In the genomic region with DNA sequence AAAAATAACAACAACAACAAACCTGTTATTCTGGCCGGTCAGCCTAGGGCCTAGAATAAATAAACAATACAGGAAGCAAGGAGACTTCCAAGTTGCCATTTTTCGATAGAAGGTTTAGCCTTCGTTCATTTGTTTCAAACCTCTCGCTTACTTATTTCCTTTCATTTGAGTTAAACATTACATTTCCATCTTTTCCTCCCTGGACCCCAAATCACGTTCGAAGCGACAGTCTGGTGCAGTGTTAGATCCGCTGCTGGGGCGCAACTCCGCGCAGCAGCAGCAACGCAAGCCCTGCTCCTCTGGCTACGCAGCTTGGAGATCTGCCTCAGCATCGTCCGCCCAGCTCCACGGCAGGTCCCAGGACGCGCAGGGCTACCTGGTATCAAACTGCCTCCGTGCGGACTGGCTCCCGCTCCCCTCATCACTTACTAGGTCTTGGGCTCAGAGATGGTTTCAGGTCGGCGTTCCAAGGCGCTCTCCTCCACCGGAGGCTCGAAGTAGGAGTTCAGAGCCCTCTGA, we compare ENCODE assay signal across 8 cellular contexts. TPM values are rescaled to one million over a fixed set of nuclear protein-coding genes. Genes with fewer than 3 reads are reported as not detected.
DNase-seq lines count a peak whose midpoint lies in the region; ATAC-seq, FAIRE-seq and TF ChIP-seq lines count a peak whose summit lies in the region.

No MANE protein-coding gene starts in this region.

- DNase-seq in stimulated activated CD4-positive, alpha-beta T cell treated with anti-CD3 and anti-CD28 coated beads, Interleukin-15, amount 100 ng/mL, for 1 hour (ENCODE audit: low read depth in 1 of 2, low spot score in 1 of 2) = peak; percentile 7 to 33
- DNase-seq in stimulated activated CD4-positive, alpha-beta T cell treated with anti-CD3 and anti-CD28 coated beads, Interleukin-2, amount 100 ng/mL, for 48 hours = no peak
- DNase-seq in PC-3 (peak; percentile 29), K562 (ENCODE audit: extremely low read depth in 1 of 4, low spot score in 3 of 4) (peak; percentile 40 to 68 (median 47)), spleen (peak; percentile 90), midbrain (lab: John Stamatoyannopoulos, UW) (no peak)

- ATAC-seq in HG02943 (IDR thresholded peaks at IDR 0.05; ENCODE audit: low read depth, unreplicated experiment) (peak; percentile 32), PC-3 (peak; percentile 36), K562 (peak; percentile 55)

- no peaks in the 10 kb centered on the region for H4K20me1 ChIP-seq in PC-3 (ENCODE audit: low read length)
- H4K20me1 ChIP-seq in K562 (replicated peaks; ENCODE audit: control insufficient read depth, insufficient read depth, low read length) = no peaks in the 10 kb centered on the region

- no peak for TF ChIP-seq RAD21 in K562 (CRISPR knock-in tag; conservative IDR thresholded peaks at IDR 0.05 in 1 of 2, IDR thresholded peaks at IDR 0.05 in 1 of 2)

- H3K4me2 ChIP-seq in PC-3 (ENCODE audit: low read length) (peak overlapping the region; percentile 85), K562 (ENCODE audit: insufficient read depth, low read length) (peak overlapping the region; percentile 95)

- H3K27me3 ChIP-seq in PC-3 (ENCODE audit: low read length) (no peaks in the 10 kb centered on the region), K562 (ENCODE audit: control insufficient read depth in 2 of 2, insufficient read depth in 2 of 2, low read length in 2 of 2) (no peaks in the 10 kb centered on the region), iPS-20b (ENCODE audit: insufficient read depth, low read length) (no peaks in the 10 kb centered on the region), spleen (replicated peaks in 1 of 7) (no peaks in the 10 kb centered on the region)

- H3K9me2 ChIP-seq in PC-3 (replicated peaks; ENCODE audit: low read length) = no peaks in the 10 kb centered on the region

- H2AFZ ChIP-seq in PC-3 (ENCODE audit: low read length) (peak overlapping the region; percentile 98), K562 (ENCODE audit: low read depth, low read length) (peak overlapping the region; percentile 96)

- H3K4me3 ChIP-seq in PC-3 (ENCODE audit: low read length) = peak overlapping the region; percentile 97
- peak overlapping the region; percentile 63 for H3K4me3 ChIP-seq in K562
- H3K4me3 ChIP-seq in iPS-20b (ENCODE audit: low read length) = peak overlapping the region; percentile 100
- peak overlapping the region; percentile 66 to 99 (median 88) for H3K4me3 ChIP-seq in spleen

- FAIRE-seq in K562 (lab: Jason Lieb, UNC) = no peak

- CTCF ChIA-PET in PC-3 (lab: Charles Lee) (interaction anchor here (1.3 kb wide), 1 partner anchor 85 kb away, joined by 4 read pairs; no protein-coding TSS in a partner anchor), K562 (lab: Yijun Ruan, JAX; ENCODE audit: low intra/inter-chr PET ratio) (interaction anchor here (0.8 kb wide), 1 partner anchor 86 kb away, joined by 5 read pairs; no protein-coding TSS in a partner anchor)

- H3K27ac ChIP-seq in PC-3 (ENCODE audit: low read length) (peak overlapping the region; percentile 75), K562 (ENCODE audit: extremely low read depth, low read depth, low read length) (peak overlapping the region; percentile 87), iPS-20b (ENCODE audit: low read length) (peak overlapping the region; percentile 96), spleen (peak overlapping the region; percentile 88 to 95 (median 93))

- WGBS in K562 (ENCODE audit: insufficient coverage, low coverage, missing lambda C conversion rate) = 0% methylated on average over 26 of the region's 26 CpGs
- WGBS in spleen, 5 donors = 0 to 1% (median 0%) methylated on average over 24 to 26 of the region's 26 CpGs

- TF ChIP-seq EP300 in K562 (IDR thresholded peaks at IDR 0.05; ENCODE audit: low read length) = no peak

- H3F3A ChIP-seq in PC-3 (ENCODE audit: low read length, unreplicated experiment) = no peaks in the 10 kb centered on the region

- TF ChIP-seq CTCF in PC-3 (conservative IDR thresholded peaks at IDR 0.05; ENCODE audit: low read depth, low read length) = no peak
- no peak for TF ChIP-seq CTCF in K562 (IDR thresholded peaks at IDR 0.05 in 2 of 3, conservative IDR thresholded peaks at IDR 0.05 in 1 of 3; ENCODE audit: insufficient read depth in 2 of 3, low read depth in 1 of 3, low read length in 3 of 3)
- no peak for TF ChIP-seq CTCF in spleen (IDR thresholded peaks at IDR 0.05 in 8 of 11, conservative IDR thresholded peaks at IDR 0.05 in 3 of 11)

- peaks cover 20% of the 10 kb centered on the region for H3K4me1 ChIP-seq in PC-3 (ENCODE audit: insufficient read depth, low read length)
- H3K4me1 ChIP-seq in K562 (replicated peaks in 1 of 2; ENCODE audit: control insufficient read depth in 2 of 2, insufficient read depth in 2 of 2, low read length in 2 of 2) = peaks cover 8 to 12% of the 10 kb centered on the region in 2 experiments; a peak in 4 of 5 replicates
- peaks cover 9% of the 10 kb centered on the region; the same call in 1 of the 2 replicates for H3K4me1 ChIP-seq in iPS-20b (ENCODE audit: insufficient read depth, low read length)
- peaks cover 23 to 62% (median 46%) of the 10 kb centered on the region in 6 donors for H3K4me1 ChIP-seq in spleen

- TF ChIP-seq POLR2A in K562 (conservative IDR thresholded peaks at IDR 0.05) (no peak), spleen (IDR thresholded peaks at IDR 0.05) (no peak)

- H3K9ac ChIP-seq in PC-3 (ENCODE audit: low read length) = peak overlapping the region; percentile 91
- H3K9ac ChIP-seq in K562 (ENCODE audit: insufficient read depth in 1 of 2, low read depth in 2 of 2, low read length in 2 of 2) = peak overlapping the region; percentile 96 to 99
- H3K9ac ChIP-seq in iPS-20b (ENCODE audit: low read depth, low read length) = peak overlapping the region; percentile 98

- intact Hi-C loops in PC-3 (cut with micrococcal nuclease) (loop anchor here (2.0 kb wide), 1 partner anchor 19 kb away; a partner anchor contains a TSS), K562 (cut with micrococcal nuclease) (loop anchor here (2.0 kb wide), 2 partner anchors 53 to 83 kb away; a partner anchor contains a TSS), spleen (cut with DNase I; ENCODE audit: low total_unique reads) (no loop called here)

- no peaks in the 10 kb centered on the region for H3K9me1 ChIP-seq in K562 (ENCODE audit: control insufficient read depth, insufficient read depth, low read length)

- POLR2A ChIA-PET in PC-3 (lab: Charles Lee; ENCODE audit: unreplicated experiment) = no interaction called here
- POLR2A ChIA-PET in K562 (lab: Yijun Ruan, JAX) = interaction anchor here (0.9 to 2.8 kb wide), 10 partner anchors 7 to 128 kb away, joined by 3 to 22 read pairs (median 8); a partner anchor contains a TSS

- H3K36me3 ChIP-seq in PC-3 (ENCODE audit: low read depth, low read length) (peaks cover 20% of the 10 kb centered on the region), K562 (ENCODE audit: control insufficient read depth, insufficient read depth, low read length) (peaks cover 41% of the 10 kb centered on the region), iPS-20b (ENCODE audit: insufficient read depth, low read depth, low read length) (peaks cover 51% of the 10 kb centered on the region), spleen (peaks cover 0 to 39% (median 19%) of the 10 kb centered on the region in 6 donors)

- in situ Hi-C loops in K562 (cut with MboI) = no loop called here

- BruUV-seq in PC-3 (replicated peaks; lab: Mats Ljungman, UMichigan) (TSS peak; percentile 67), K562 (replicated peaks; lab: Mats Ljungman, UMichigan) (TSS peak; percentile 67)

- H3K79me2 ChIP-seq in PC-3 (ENCODE audit: low read length) (peaks cover 43% of the 10 kb centered on the region), K562 (ENCODE audit: control insufficient read depth, insufficient read depth, low read length) (peaks cover 60% of the 10 kb centered on the region)

- no peaks in the 10 kb centered on the region for H3K9me3 ChIP-seq in PC-3 (ENCODE audit: low read length)
- H3K9me3 ChIP-seq in K562 (replicated peaks; ENCODE audit: control insufficient read depth, insufficient read depth, low read depth, low read length) = 0 out of 2 replicates have a peak, but pooled peaks cover 3% of the 10 kb centered on the region
- H3K9me3 ChIP-seq in iPS-20b (ENCODE audit: insufficient read depth, low read depth, low read length) = peaks cover 27% of the 10 kb centered on the region
- H3K9me3 ChIP-seq in spleen = peaks cover 0 to 18% (median 12%) of the 10 kb centered on the region in 8 donors

RNA-seq across cellular contexts. Expression of a gene that starts 0.5 kb away (rescaled TPM):
- total RNA-seq in PC-3 (2014; rRNA removed) (20.6 and 24.2 TPM in 2 replicates), K562 (2014; rRNA removed) (29.0 and 46.5 TPM in 2 replicates), K562 (2014; rRNA removed; fragmentation: Illumina TruSeq; extraction: Trizol) (31.8 and 32.9 TPM in 2 replicates), K562 (2015; rRNA removed; fragmentation: Illumina TruSeq; extraction: Trizol) (27.3 and 28.6 TPM in 2 replicates), K562 (2021) (37.9 and 38.2 TPM in 2 replicates), spleen (10 to 100 TPM; 42.9 to 61.7 (median 46.7) TPM)
- total RNA-seq in K562 (2011; cell fraction: chromatin; rRNA removed; ENCODE audit: low replicate concordance) = 36.5 and 52.5 TPM in 2 replicates
- total RNA-seq in K562 (2011; cell fraction: nucleolus; rRNA removed) = 30.2 and 34.3 TPM in 2 replicates
- total RNA-seq in K562 (2011; cell fraction: nucleoplasm; rRNA removed) = 41.6 and 42.5 TPM in 2 replicates
- polyA plus RNA-seq in K562 (2011; rRNA removed) (41.3 and 60.1 TPM in 2 replicates), K562 (2014; fragmentation: Illumina TruSeq; extraction: Trizol) (53.6 and 56.8 TPM in 2 replicates), K562 (2014; fragmentation: Nextera tagmentation; extraction: Ambion mirVana) (10 to 100 TPM; 27.7 to 28.7 TPM), K562 (2014; rRNA removed) (53.0 and 56.5 TPM in 2 replicates), spleen (10 to 100 TPM; 36.0 to 43.7 (median 38.4) TPM)
- polyA plus RNA-seq in K562 (2011; cell fraction: cytosol; rRNA removed) = 10.1 and 18.1 TPM in 2 replicates
- polyA plus RNA-seq in K562 (2011; cell fraction: nucleus; rRNA removed) = 28.7 and 29.2 TPM in 2 replicates
- polyA plus RNA-seq in K562 (2012) = 43.5 and 47.6 TPM in 2 replicates
- polyA minus RNA-seq in K562 (2011; rRNA and poly(A)+ RNA removed) = 29.1 and 37.8 TPM in 2 replicates
- 12.4 and 13.6 TPM in 2 replicates for polyA minus RNA-seq in K562 (2011; cell fraction: cytosol; rRNA and poly(A)+ RNA removed)
- 31.9 and 71.3 TPM in 2 replicates for polyA minus RNA-seq in K562 (2011; cell fraction: nucleus; rRNA and poly(A)+ RNA removed)

RNA-seq across cellular contexts. Expression of a gene that starts 0.7 kb away (rescaled TPM):
- total RNA-seq in PC-3 (2014; rRNA removed) = 13.5 and 17.9 TPM in 2 replicates
- total RNA-seq in K562 (2011; cell fraction: chromatin; rRNA removed; ENCODE audit: low replicate concordance) = 4.4 and 16.0 TPM in 2 replicates
- 4.3 TPM in 2 replicates for total RNA-seq in K562 (2011; cell fraction: nucleolus; rRNA removed)
- total RNA-seq in K562 (2011; cell fraction: nucleoplasm; rRNA removed) = 6.1 and 11.8 TPM in 2 replicates
- 14.1 and 20.9 TPM in 2 replicates for total RNA-seq in K562 (2014; rRNA removed)
- 65.7 and 75.7 TPM in 2 replicates for total RNA-seq in K562 (2014; rRNA removed; fragmentation: Illumina TruSeq; extraction: Trizol)
- 46.3 and 49.2 TPM in 2 replicates for total RNA-seq in K562 (2015; rRNA removed; fragmentation: Illumina TruSeq; extraction: Trizol)
- total RNA-seq in K562 (2021) = 57.9 and 58.1 TPM in 2 replicates
- polyA plus RNA-seq in K562 (2011; rRNA removed) = 99.7 and 129 TPM in 2 replicates
- polyA plus RNA-seq in K562 (2011; cell fraction: cytosol; rRNA removed) = 24.7 and 40.8 TPM in 2 replicates
- polyA plus RNA-seq in K562 (2011; cell fraction: nucleus; rRNA removed) = 11.4 and 19.8 TPM in 2 replicates
- polyA plus RNA-seq in K562 (2012) = 54.7 and 56.0 TPM in 2 replicates
- 72.2 and 82.8 TPM in 2 replicates for polyA plus RNA-seq in K562 (2014; fragmentation: Illumina TruSeq; extraction: Trizol)
- 100 to 1,000 TPM; 106 to 127 TPM for polyA plus RNA-seq in K562 (2014; fragmentation: Nextera tagmentation; extraction: Ambion mirVana)
- 37.6 and 40.4 TPM in 2 replicates for polyA plus RNA-seq in K562 (2014; rRNA removed)
- 48.9 and 54.5 TPM in 2 replicates for polyA minus RNA-seq in K562 (2011; rRNA and poly(A)+ RNA removed)
- polyA minus RNA-seq in K562 (2011; cell fraction: cytosol; rRNA and poly(A)+ RNA removed) = 13.7 and 18.1 TPM in 2 replicates
- polyA minus RNA-seq in K562 (2011; cell fraction: nucleus; rRNA and poly(A)+ RNA removed) = 3.6 and 6.2 TPM in 2 replicates
- 10 to 100 TPM in 4 of 7 donors, 1 to 10 TPM in 3; 3.5 to 14.2 (median 11.4) TPM for total RNA-seq in spleen
- polyA plus RNA-seq in spleen = 10 to 100 TPM; 12.2 to 18.6 (median 14.2) TPM

RNA-seq across cellular contexts. Expression of a gene that starts 20.2 kb away (rescaled TPM):
- total RNA-seq in PC-3 (2014; rRNA removed) (0.84 and 1.2 TPM in 2 replicates), K562 (2014; rRNA removed) (not detected in 2 replicates), K562 (2014; rRNA removed; fragmentation: Illumina TruSeq; extraction: Trizol) (not detected in 2 replicates), K562 (2015; rRNA removed; fragmentation: Illumina TruSeq; extraction: Trizol) (not detected in 2 replicates), K562 (2021) (not detected in 2 replicates), spleen (under 1 TPM; 0.16 to 0.66 (median 0.34) TPM)
- total RNA-seq in K562 (2011; cell fraction: chromatin; rRNA removed; ENCODE audit: low replicate concordance) = not detected in 2 replicates
- total RNA-seq in K562 (2011; cell fraction: nucleolus; rRNA removed) = not detected in 2 replicates
- total RNA-seq in K562 (2011; cell fraction: nucleoplasm; rRNA removed) = not detected in 2 replicates
- polyA plus RNA-seq in K562 (2011; rRNA removed) (not detected in 2 replicates), K562 (2014; fragmentation: Illumina TruSeq; extraction: Trizol) (0.01 TPM in 1 of 2 replicates, not detected in the other), K562 (2014; fragmentation: Nextera tagmentation; extraction: Ambion mirVana) (not detected), K562 (2014; rRNA removed) (0.03 TPM in 1 of 2 replicates, not detected in the other), spleen (under 1 TPM; 0.02 to 0.10 (median 0.07) TPM)
- polyA plus RNA-seq in K562 (2011; cell fraction: cytosol; rRNA removed) = not detected in 2 replicates
- not detected in 2 replicates for polyA plus RNA-seq in K562 (2011; cell fraction: nucleus; rRNA removed)
- 0.01 TPM in 2 replicates for polyA plus RNA-seq in K562 (2012)
- not detected in 2 replicates for polyA minus RNA-seq in K562 (2011; rRNA and poly(A)+ RNA removed)
- not detected in 2 replicates for polyA minus RNA-seq in K562 (2011; cell fraction: cytosol; rRNA and poly(A)+ RNA removed)
- not detected in 2 replicates for polyA minus RNA-seq in K562 (2011; cell fraction: nucleus; rRNA and poly(A)+ RNA removed)

RNA-seq across cellular contexts. Expression of a gene that starts 52.8 kb away (rescaled TPM):
- 81.8 and 91.5 TPM in 2 replicates for total RNA-seq in PC-3 (2014; rRNA removed)
- total RNA-seq in K562 (2011; cell fraction: chromatin; rRNA removed; ENCODE audit: low replicate concordance) = 43.5 and 83.8 TPM in 2 replicates
- 36.7 and 38.0 TPM in 2 replicates for total RNA-seq in K562 (2011; cell fraction: nucleolus; rRNA removed)
- total RNA-seq in K562 (2011; cell fraction: nucleoplasm; rRNA removed) = 66.0 and 93.1 TPM in 2 replicates
- total RNA-seq in K562 (2014; rRNA removed) = 48.5 and 52.9 TPM in 2 replicates
- 110 and 124 TPM in 2 replicates for total RNA-seq in K562 (2014; rRNA removed; fragmentation: Illumina TruSeq; extraction: Trizol)
- 111 and 113 TPM in 2 replicates for total RNA-seq in K562 (2015; rRNA removed; fragmentation: Illumina TruSeq; extraction: Trizol)
- 113 and 117 TPM in 2 replicates for total RNA-seq in K562 (2021)
- 76.7 and 105 TPM in 2 replicates for polyA plus RNA-seq in K562 (2011; rRNA removed)
- 37.7 and 38.4 TPM in 2 replicates for polyA plus RNA-seq in K562 (2011; cell fraction: cytosol; rRNA removed)
- polyA plus RNA-seq in K562 (2011; cell fraction: nucleus; rRNA removed) = 55.2 and 65.3 TPM in 2 replicates
- polyA plus RNA-seq in K562 (2012) = 55.2 and 66.1 TPM in 2 replicates
- 86.2 and 111 TPM in 2 replicates for polyA plus RNA-seq in K562 (2014; fragmentation: Illumina TruSeq; extraction: Trizol)
- 100 to 1,000 TPM; 355 to 579 TPM for polyA plus RNA-seq in K562 (2014; fragmentation: Nextera tagmentation; extraction: Ambion mirVana)
- polyA plus RNA-seq in K562 (2014; rRNA removed) = 56.8 and 65.6 TPM in 2 replicates
- 117 and 150 TPM in 2 replicates for polyA minus RNA-seq in K562 (2011; rRNA and poly(A)+ RNA removed)
- polyA minus RNA-seq in K562 (2011; cell fraction: cytosol; rRNA and poly(A)+ RNA removed) = 41.9 and 92.5 TPM in 2 replicates
- 37.2 and 54.4 TPM in 2 replicates for polyA minus RNA-seq in K562 (2011; cell fraction: nucleus; rRNA and poly(A)+ RNA removed)
- 100 to 1,000 TPM; 129 to 193 (median 146) TPM for total RNA-seq in spleen
- 10 to 100 TPM; 75.5 to 87.3 (median 78.6) TPM for polyA plus RNA-seq in spleen

Comparison
In these comparisons a context has a peak if more than half of its experiments do, and no peak if none do; other contexts are left out.
1. DNase-seq: peak in stimulated activated CD4-positive, alpha-beta T cell treated with anti-CD3 and anti-CD28 coated beads, Interleukin-15, amount 100 ng/mL, for 1 hour (2 of 2), PC-3 (single experiment), K562 (4 of 4) and spleen (single experiment); none in stimulated activated CD4-positive, alpha-beta T cell treated with anti-CD3 and anti-CD28 coated beads, Interleukin-2, amount 100 ng/mL, for 48 hours (0 of 2) and midbrain (single experiment).
2. Peak in every context shown above with its lines, with median percentiles within 50 percentile points of each other: ATAC-seq, H3K27ac ChIP-seq, H3K4me3 ChIP-seq and H3K9ac ChIP-seq.